Comparison of ENCODE assay signal across 1 cellular context in the genomic region with DNA sequence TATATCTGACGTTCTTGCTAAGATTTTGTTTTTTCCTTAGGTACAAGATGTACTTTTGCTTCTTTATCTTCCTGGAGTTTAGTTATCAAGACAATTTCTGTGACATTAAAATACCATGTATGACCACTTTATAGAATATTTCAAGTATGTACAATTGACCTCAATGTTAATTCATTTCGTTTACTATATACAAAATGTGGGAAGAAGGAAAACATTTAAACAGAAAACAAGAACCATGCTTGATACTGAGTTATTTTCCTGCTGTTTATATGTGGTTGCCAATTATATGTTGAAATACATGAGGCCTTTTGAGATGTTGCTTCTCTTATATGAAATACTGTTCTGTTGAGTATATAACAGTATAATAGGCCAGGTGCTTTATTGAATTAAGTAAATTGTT.
TF ChIP-seq lines count a peak whose summit lies in the region.

No MANE protein-coding gene starts in this region.

TF ChIP-seq in HepG2, 621 proteins besides CTCF, POLR2A, EP300 and RAD21 (continued from another document):
- TF ChIP-seq, protein P1, sequence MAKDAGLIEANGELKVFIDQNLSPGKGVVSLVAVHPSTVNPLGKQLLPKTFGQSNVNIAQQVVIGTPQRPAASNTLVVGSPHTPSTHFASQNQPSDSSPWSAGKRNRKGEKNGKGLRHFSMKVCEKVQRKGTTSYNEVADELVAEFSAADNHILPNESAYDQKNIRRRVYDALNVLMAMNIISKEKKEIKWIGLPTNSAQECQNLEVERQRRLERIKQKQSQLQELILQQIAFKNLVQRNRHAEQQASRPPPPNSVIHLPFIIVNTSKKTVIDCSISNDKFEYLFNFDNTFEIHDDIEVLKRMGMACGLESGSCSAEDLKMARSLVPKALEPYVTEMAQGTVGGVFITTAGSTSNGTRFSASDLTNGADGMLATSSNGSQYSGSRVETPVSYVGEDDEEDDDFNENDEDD (CRISPR knock-in tag; IDR thresholded peaks at IDR 0.05; ENCODE audit: borderline replicate concordance), result no peak
- TF ChIP-seq ELK4 (CRISPR knock-in tag; IDR thresholded peaks at IDR 0.05; ENCODE audit: borderline replicate concordance), result no peak
- no peak for TF ChIP-seq NR0B2 (CRISPR knock-in tag; IDR thresholded peaks at IDR 0.05)
- TF ChIP-seq HNRNPUL1 (IDR thresholded peaks at IDR 0.05; ENCODE audit: low read depth, low read length), result no peak
- TF ChIP-seq ZNF615 (CRISPR knock-in tag; IDR thresholded peaks at IDR 0.05; ENCODE audit: borderline replicate concordance), result no peak
- TF ChIP-seq ZNF296 (CRISPR knock-in tag; conservative IDR thresholded peaks at IDR 0.05), result no peak
- TF ChIP-seq ZNF446 (CRISPR knock-in tag; IDR thresholded peaks at IDR 0.05), result no peak
- TF ChIP-seq, protein P2, sequence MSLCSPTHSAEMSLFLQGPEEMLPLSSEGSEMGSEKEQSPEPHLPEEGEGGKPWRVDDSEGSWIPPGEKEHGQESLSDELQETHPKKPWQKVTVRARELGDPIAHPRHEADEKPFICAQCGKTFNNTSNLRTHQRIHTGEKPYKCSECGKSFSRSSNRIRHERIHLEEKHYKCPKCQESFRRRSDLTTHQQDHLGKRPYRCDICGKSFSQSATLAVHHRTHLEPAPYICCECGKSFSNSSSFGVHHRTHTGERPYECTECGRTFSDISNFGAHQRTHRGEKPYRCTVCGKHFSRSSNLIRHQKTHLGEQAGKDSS (CRISPR knock-in tag; IDR thresholded peaks at IDR 0.05; ENCODE audit: borderline replicate concordance, low read depth), result no peak
- TF ChIP-seq TMF1 (CRISPR knock-in tag; IDR thresholded peaks at IDR 0.05; ENCODE audit: low read depth), result no peak
- TF ChIP-seq, protein P3, sequence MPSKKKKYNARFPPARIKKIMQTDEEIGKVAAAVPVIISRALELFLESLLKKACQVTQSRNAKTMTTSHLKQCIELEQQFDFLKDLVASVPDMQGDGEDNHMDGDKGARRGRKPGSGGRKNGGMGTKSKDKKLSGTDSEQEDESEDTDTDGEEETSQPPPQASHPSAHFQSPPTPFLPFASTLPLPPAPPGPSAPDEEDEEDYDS (CRISPR knock-in tag; IDR thresholded peaks at IDR 0.05), result no peak
